ENCODE assay signal across 1 cellular context in genomic region chr17:76727745-76728456, GRCh38.
TF ChIP-seq lines count a peak whose summit lies in the region.

No MANE protein-coding gene starts in this region.

TF ChIP-seq in HepG2, 621 proteins besides CTCF, POLR2A, EP300 and RAD21:
- TF ChIP-seq ZBTB38 (CRISPR knock-in tag; IDR thresholded peaks at IDR 0.05) (peak; percentile 85), ZNF691 (CRISPR knock-in tag; IDR thresholded peaks at IDR 0.05; ENCODE audit: borderline replicate concordance, low read depth) (no peak), CBX5 (CRISPR knock-in tag; IDR thresholded peaks at IDR 0.05; ENCODE audit: borderline replicate concordance) (0 out of 2 replicates have a peak, but pooled peaks have one; percentile 24), ZFY (CRISPR knock-in tag; IDR thresholded peaks at IDR 0.05) (no peak), ZFP36L1 (CRISPR knock-in tag; IDR thresholded peaks at IDR 0.05) (0 out of 2 replicates have a peak, but pooled peaks have one; percentile 14), ZNF530 (CRISPR knock-in tag; IDR thresholded peaks at IDR 0.05; ENCODE audit: low read depth) (no peak), JUN (CRISPR knock-in tag; IDR thresholded peaks at IDR 0.05) (no peak), CHCHD3 (CRISPR knock-in tag; IDR thresholded peaks at IDR 0.05) (no peak), ZBTB33 (CRISPR knock-in tag; IDR thresholded peaks at IDR 0.05) (peak; percentile 84), PRPF4 (IDR thresholded peaks at IDR 0.05; ENCODE audit: low read depth, low read length, poor library complexity, severe bottlenecking) (peak; percentile 76), SP5 (CRISPR knock-in tag; IDR thresholded peaks at IDR 0.05; ENCODE audit: borderline replicate concordance, low read depth) (no peak), TCF7L2 (IDR thresholded peaks at IDR 0.05; ENCODE audit: low read depth, low read length) (no peak)
TF ChIP-seq in HepG2: peak in this region for 5.
